25 cellular contexts compared by ENCODE assay signal in the genomic region with DNA sequence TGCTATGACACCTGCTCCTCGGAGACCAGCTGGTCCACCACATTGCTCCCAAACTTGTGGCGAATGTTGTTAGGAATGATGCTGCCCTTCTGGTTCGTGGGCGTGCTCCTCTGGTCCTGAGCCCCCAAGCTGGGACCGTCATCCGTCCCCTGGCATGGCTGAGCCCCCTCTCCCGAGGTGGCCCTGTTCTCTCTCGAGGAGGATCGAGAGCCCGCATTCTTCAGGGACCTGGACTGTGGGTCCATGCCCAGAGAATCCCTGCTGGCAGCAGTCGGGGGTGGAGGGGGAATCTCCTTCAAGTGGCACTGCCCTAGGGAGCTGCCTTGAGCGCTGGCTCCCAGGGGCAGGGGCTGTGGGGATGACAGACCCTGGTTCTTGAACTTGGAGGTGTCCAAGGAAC.
"Had no signal": no experiment of that assay in that cellular context is flagged by ENCODE, and none has a peak within 500 bp of the region (broad histone marks: within the 10 kb centered on the region; RNA-seq: fewer than 3 reads in every experiment).

No MANE protein-coding gene starts in this region.

- ATAC-seq: mucosa of descending colon; naive thymus-derived CD4-positive, alpha-beta T cell; right cardiac atrium; sciatic nerve; stimulated activated naive B cell treated with anti-CD40 and anti-IgM and Interleukin-4, amounts not matched to agents 10 μg/mL and 1 μg/mL and 100 μg/mL, for 72 hours; stimulated activated naive CD8-positive, alpha-beta T cell treated with anti-CD3 and anti-CD28 coated beads, Interleukin-15, Interleukin-2, amounts not matched to agents 100 U/mL and 50 U/mL, for 24 hours had no signal

- H3K4me1 ChIP-seq: left ventricle myocardium inferior, prostate gland, stomach, testis, thyroid gland, transverse colon, upper lobe of left lung, vagina had no signal

- H3K4me3 ChIP-seq: left ventricle myocardium inferior, mucosa of descending colon, ovary, prostate gland, skin epidermis, stomach, testis, thyroid gland, transverse colon, upper lobe of left lung, vagina had no signal

- DNase-seq: immature natural killer cell; left ventricle myocardium inferior; midbrain; mucosa of descending colon; naive thymus-derived CD4-positive, alpha-beta T cell; ovary; retina; right cardiac atrium; stimulated activated CD4-positive, alpha-beta T cell treated with anti-CD3 and anti-CD28 coated beads, Interleukin-12 subunit alpha, Interleukin-12 subunit beta, amount 100 ng/mL, for 4 hours; stimulated activated CD4-positive, alpha-beta T cell treated with anti-CD3 and anti-CD28 coated beads, Interleukin-15, amount 100 ng/mL, for 24 hours; stimulated activated CD4-positive, alpha-beta T cell treated with anti-CD3 and anti-CD28 coated beads, Interleukin-2, amount 100 ng/mL, for 24 hours; stimulated activated CD4-positive, alpha-beta T cell treated with anti-CD3 and anti-CD28 coated beads, Interleukin-4, amount 100 ng/mL, for 1 hour; stimulated activated naive B cell treated with anti-CD40 and anti-IgM and Interleukin-4, amounts not matched to agents 10 μg/mL and 1 μg/mL and 100 μg/mL, for 72 hours; stimulated activated naive CD8-positive, alpha-beta T cell treated with anti-CD3 and anti-CD28 coated beads, Interleukin-15, Interleukin-2, amounts not matched to agents 100 U/mL and 50 U/mL, for 24 hours; stomach; testis; thyroid gland; transverse colon had no signal

- H3K9me3 ChIP-seq: left ventricle myocardium inferior, mucosa of descending colon, ovary, prostate gland, stomach, testis, thyroid gland, transverse colon, upper lobe of left lung, vagina had no signal

- H3K4me1 Mint-ChIP-seq: immature natural killer cell; memory B cell; stimulated activated naive B cell treated with anti-CD40 and anti-IgM and Interleukin-4, amounts not matched to agents 10 μg/mL and 1 μg/mL and 100 μg/mL, for 72 hours had no signal

- H3K9me3 Mint-ChIP-seq: immature natural killer cell; memory B cell; natural killer cell treated with Interleukin-12 subunit alpha and Interleukin-12 subunit beta and Interleukin-15 and Interleukin-18, amount 100 ng/mL, for 72 hours had no signal

- H3K27me3 ChIP-seq: ovary, testis, thyroid gland, transverse colon, upper lobe of left lung, vagina had no signal

- H3K27ac Mint-ChIP-seq: memory B cell; naive thymus-derived CD4-positive, alpha-beta T cell; natural killer cell treated with Interleukin-12 subunit alpha and Interleukin-12 subunit beta and Interleukin-15 and Interleukin-18, amount 100 ng/mL, for 72 hours; stimulated activated naive B cell treated with anti-CD40 and anti-IgM and Interleukin-4, amounts not matched to agents 10 μg/mL and 1 μg/mL and 100 μg/mL, for 72 hours had no signal

- H3K36me3 Mint-ChIP-seq: memory B cell; natural killer cell treated with Interleukin-12 subunit alpha and Interleukin-12 subunit beta and Interleukin-15 and Interleukin-18, amount 100 ng/mL, for 72 hours; stimulated activated naive B cell treated with anti-CD40 and anti-IgM and Interleukin-4, amounts not matched to agents 10 μg/mL and 1 μg/mL and 100 μg/mL, for 72 hours had no signal

- H3K27ac ChIP-seq: left ventricle myocardium inferior, ovary, prostate gland, skin epidermis, stomach, testis, thyroid gland, transverse colon, upper lobe of left lung, vagina had no signal

- H3K4me3 Mint-ChIP-seq: immature natural killer cell; memory B cell; naive thymus-derived CD4-positive, alpha-beta T cell; natural killer cell treated with Interleukin-12 subunit alpha and Interleukin-12 subunit beta and Interleukin-15 and Interleukin-18, amount 100 ng/mL, for 72 hours; stimulated activated naive B cell treated with anti-CD40 and anti-IgM and Interleukin-4, amounts not matched to agents 10 μg/mL and 1 μg/mL and 100 μg/mL, for 72 hours had no signal

- H3K36me3 ChIP-seq: left ventricle myocardium inferior, ovary, prostate gland, stomach, thyroid gland, transverse colon, upper lobe of left lung, vagina had no signal
